16 cellular contexts compared by ENCODE assay signal in genomic region chr17:50691550-50692447, GRCh38. TPM values are rescaled to one million over a fixed set of nuclear protein-coding genes. Genes with fewer than 3 reads are reported as not detected.
DNase-seq lines count a peak whose midpoint lies in the region; ATAC-seq, FAIRE-seq and TF ChIP-seq lines count a peak whose summit lies in the region.
"Had no signal": no experiment of that assay in that cellular context is flagged by ENCODE, and none has a peak within 500 bp of the region (broad histone marks: within the 10 kb centered on the region; RNA-seq: fewer than 3 reads in every experiment).

No MANE protein-coding gene starts in this region.

- H3K4me3 ChIP-seq in GM23338 (no peak overlapping the region), esophagus squamous epithelium (no peak overlapping the region), pancreas (no peak overlapping the region), MM.1S (ENCODE audit: low read length) (no peak overlapping the region)

- peaks cover 2% of the 10 kb centered on the region for H3K27me3 Mint-ChIP-seq in GM23338 (ENCODE audit: insufficient read depth, low read depth, poor library complexity)
- H3K27me3 Mint-ChIP-seq: activated CD4-positive, alpha-beta memory T cell treated with anti-CD3 and anti-CD28 coated beads for 36 hours had no signal

- no peaks in the 10 kb centered on the region for H3K27me3 ChIP-seq in GM23338 (ENCODE audit: insufficient read depth)
- H3K27me3 ChIP-seq in esophagus squamous epithelium = no peaks in the 10 kb centered on the region
- H3K27me3 ChIP-seq in pancreas = no peaks in the 10 kb centered on the region
- no peaks in the 10 kb centered on the region for H3K27me3 ChIP-seq in MM.1S (replicated peaks; ENCODE audit: insufficient read depth, low read length)

- H3K36me3 Mint-ChIP-seq in GM23338 (ENCODE audit: low read depth) = peaks cover 39% of the 10 kb centered on the region

- FAIRE-seq in pancreas (lab: Jason Lieb, UNC) = no peak
- FAIRE-seq: D721Med had no signal

- no peaks in the 10 kb centered on the region for H3K79me2 ChIP-seq in GM23338 (replicated peaks; ENCODE audit: insufficient read depth)
- peaks cover 14% of the 10 kb centered on the region for H3K79me2 ChIP-seq in MM.1S (ENCODE audit: low read length)

- TF ChIP-seq POLR2A in esophagus squamous epithelium (IDR thresholded peaks at IDR 0.05) = no peak

- H3K4me1 ChIP-seq in GM23338 (ENCODE audit: insufficient read depth) (no peaks in the 10 kb centered on the region; the same call in none of the 2 replicates), esophagus squamous epithelium (peaks cover 17 to 72% (median 31%) of the 10 kb centered on the region in 3 donors), pancreas (peaks cover 70 to 82% (median 75%) of the 10 kb centered on the region in 3 donors), MM.1S (ENCODE audit: low read length) (peaks cover 23% of the 10 kb centered on the region)

- H3K27ac Mint-ChIP-seq in GM23338 = no peak overlapping the region
- H3K27ac Mint-ChIP-seq: activated CD4-positive, alpha-beta memory T cell treated with anti-CD3 and anti-CD28 coated beads for 36 hours had no signal

- H3K4me2 ChIP-seq in GM23338 = no peak overlapping the region
- H3K4me2 ChIP-seq in MM.1S (ENCODE audit: low read depth, low read length) = no peak overlapping the region

- intact Hi-C loops in esophagus squamous epithelium (cut with DNase I) = no loop called here
- intact Hi-C loops in pancreas (cut with DNase I) = loop anchor here in 2 of 3 donors (2.0 to 5.0 kb wide), 3 partner anchors 55 to 144 kb away; partner anchors contain the start of genes ABCC3 (in 1 of the 2) and SPATA20 (in 1 of the 2)

- H3K36me3 ChIP-seq in GM23338 (ENCODE audit: insufficient read depth) (peaks cover 14% of the 10 kb centered on the region), esophagus squamous epithelium (peaks cover 0 to 50% (median 15%) of the 10 kb centered on the region in 3 donors), pancreas (peaks cover 0 to 17% (median 13%) of the 10 kb centered on the region in 3 donors), MM.1S (replicated peaks; ENCODE audit: insufficient read depth, low read length) (peaks cover 15% of the 10 kb centered on the region)

- TF ChIP-seq CTCF in GM23338 (conservative IDR thresholded peaks at IDR 0.05; ENCODE audit: low read depth in 2 of 2) = no peak
- no peak for TF ChIP-seq CTCF in esophagus squamous epithelium (IDR thresholded peaks at IDR 0.05)
- no peak for TF ChIP-seq CTCF in pancreas (IDR thresholded peaks at IDR 0.05)
- TF ChIP-seq CTCF in MM.1S (IDR thresholded peaks at IDR 0.05; ENCODE audit: low read length) = no peak

- no peaks in the 10 kb centered on the region for H3K9me3 Mint-ChIP-seq in GM23338
- H3K9me3 Mint-ChIP-seq: activated CD4-positive, alpha-beta memory T cell treated with anti-CD3 and anti-CD28 coated beads for 36 hours had no signal

- H3K4me3 Mint-ChIP-seq in GM23338 = no peak overlapping the region
- H3K4me3 Mint-ChIP-seq: activated CD4-positive, alpha-beta memory T cell treated with anti-CD3 and anti-CD28 coated beads for 36 hours had no signal

- peaks cover 25% of the 10 kb centered on the region for H3K4me1 Mint-ChIP-seq in GM23338

- H2AFZ ChIP-seq in GM23338 (no peak overlapping the region), MM.1S (ENCODE audit: low read length) (no peak overlapping the region)

- H4K20me1 ChIP-seq in GM23338 (replicated peaks; ENCODE audit: insufficient read depth) = peaks cover 3% of the 10 kb centered on the region; the same call in 1 of the 2 replicates
- no peaks in the 10 kb centered on the region for H4K20me1 ChIP-seq in MM.1S (ENCODE audit: insufficient read depth, low read length)

- H3F3A ChIP-seq in GM23338 (replicated peaks; ENCODE audit: low read depth) (peaks cover 15% of the 10 kb centered on the region; the same call in 1 of the 2 replicates), MM.1S (ENCODE audit: insufficient read depth, low read length) (peaks cover 17% of the 10 kb centered on the region)

- 0 out of 2 replicates have a peak overlapping the region, but pooled peaks have one; percentile 20 for H3K27ac ChIP-seq in GM23338 (ENCODE audit: low read depth)
- peak overlapping the region in 3 of 4 donors; percentile 7 to 21 (median 16) for H3K27ac ChIP-seq in esophagus squamous epithelium
- peak overlapping the region; percentile 22 to 90 (median 76) for H3K27ac ChIP-seq in pancreas
- H3K27ac ChIP-seq in MM.1S (ENCODE audit: low read length) = no peak overlapping the region

- WGBS in esophagus squamous epithelium, 2 donors = 39 to 56% methylated on average over 5 to 6 of the region's 6 CpGs
- 9 to 18% methylated on average over 6 of the region's 6 CpGs for WGBS in pancreas, 2 donors

- H3K9ac ChIP-seq in MM.1S (ENCODE audit: low read length) = no peak overlapping the region

- H3K9me3 ChIP-seq in esophagus squamous epithelium (no peaks in the 10 kb centered on the region), pancreas (no peaks in the 10 kb centered on the region), MM.1S (replicated peaks; ENCODE audit: insufficient read depth, low read length) (no peaks in the 10 kb centered on the region)

- no peak for ATAC-seq in GM23338
- peak; percentile 62 to 75 (median 65) for ATAC-seq in pancreas
- no peak for ATAC-seq in GM18907 (IDR thresholded peaks at IDR 0.05; ENCODE audit: unreplicated experiment)
- no peak for ATAC-seq in HG03095 (IDR thresholded peaks at IDR 0.05; ENCODE audit: unreplicated experiment)

- no peak for DNase-seq in GM23338 (ENCODE audit: low spot score)
- DNase-seq in NCI-H2196 (lab: John Stamatoyannopoulos, UW; ENCODE audit: unreplicated experiment) = peak; percentile 65
- no peak for DNase-seq in esophagus squamous epithelium (lab: John Stamatoyannopoulos, UW)
- DNase-seq in pancreas = peak in 4 of 6 donors; percentile 70 to 87 (median 84)
- no peak for DNase-seq in MM.1S
- DNase-seq in GM19238 (ENCODE audit: insufficient read length, low spot score) = no peak
- DNase-seq: activated CD4-positive, alpha-beta memory T cell treated with anti-CD3 and anti-CD28 coated beads for 36 hours; activated naive CD4-positive, alpha-beta T cell treated with anti-CD3 and anti-CD28 coated beads, Interleukin-2, amount 50 U/mL, for 16 hours; HCEC 1CT; midbrain; NCI-H774; stimulated activated CD8-positive, alpha-beta memory T cell treated with anti-CD3 and anti-CD28 coated beads, Interleukin-4, amount 100 ng/mL, for 48 hours; T-helper 1 cell had no signal

- H3K9me2 ChIP-seq in GM23338 (ENCODE audit: insufficient read depth) (no peaks in the 10 kb centered on the region), MM.1S (replicated peaks; ENCODE audit: insufficient read depth, low read length) (no peaks in the 10 kb centered on the region)

TF ChIP-seq in GM23338, 12 proteins besides CTCF, POLR2A, EP300 and RAD21 (continues in another document):
- TF ChIP-seq REST (IDR thresholded peaks at IDR 0.05; ENCODE audit: unreplicated experiment) (no peak), JUNB (IDR thresholded peaks at IDR 0.05; ENCODE audit: unreplicated experiment) (no peak), NANOG (IDR thresholded peaks at IDR 0.05; ENCODE audit: borderline replicate concordance) (no peak), EZH2phosphoT487 (IDR thresholded peaks at IDR 0.05; ENCODE audit: unreplicated experiment) (no peak), POLR2AphosphoS5 (IDR thresholded peaks at IDR 0.05; ENCODE audit: low read depth) (no peak), EZH2 (IDR thresholded peaks at IDR 0.05; ENCODE audit: low read depth, unreplicated experiment) (no peak)

RNA-seq across cellular contexts. Expression of gene ANKRD40, which starts 15.9 kb away (rescaled TPM):
- total RNA-seq in GM23338 (2014; rRNA removed; shearing (Covaris generic)) = 35.5 and 42.1 TPM in 2 replicates
- polyA plus RNA-seq in GM23338 (2016; fragmentation: Nextera tagmentation; extraction: Ambion mirVana) = 19.0 and 19.8 TPM in 2 replicates
- 10 to 100 TPM; 10.7 to 34.9 (median 17.9) TPM for total RNA-seq in esophagus squamous epithelium
- total RNA-seq in pancreas = 10 to 100 TPM; 15.1 to 23.5 (median 17.3) TPM
- 10 to 100 TPM; 10.3 to 10.9 TPM for polyA plus RNA-seq in pancreas

RNA-seq across cellular contexts. Expression of gene LUC7L3, which starts 27.6 kb away (rescaled TPM):
- 58.0 and 69.3 TPM in 2 replicates for total RNA-seq in GM23338 (2014; rRNA removed; shearing (Covaris generic))
- polyA plus RNA-seq in GM23338 (2016; fragmentation: Nextera tagmentation; extraction: Ambion mirVana) (369 and 501 TPM in 2 replicates), pancreas (100 to 1,000 TPM in 1 of 2 donors, 10 to 100 TPM in 1; 87.4 to 210 TPM)
- total RNA-seq in esophagus squamous epithelium (10 to 100 TPM; 18.0 to 95.2 (median 31.5) TPM), pancreas (10 to 100 TPM; 42.7 to 88.1 (median 59.3) TPM)

RNA-seq across cellular contexts. Expression of gene ABCC3, which starts 57.1 kb away (rescaled TPM):
- total RNA-seq in GM23338 (2014; rRNA removed; shearing (Covaris generic)) = 0.27 TPM in 1 of 2 replicates, not detected in the other
- not detected in 2 replicates for polyA plus RNA-seq in GM23338 (2016; fragmentation: Nextera tagmentation; extraction: Ambion mirVana)
- total RNA-seq in esophagus squamous epithelium = 10 to 100 TPM; 19.6 to 93.7 (median 34.1) TPM
- 100 to 1,000 TPM in 1 of 6 donors, 10 to 100 TPM in 5; 47.2 to 103 (median 83.4) TPM for total RNA-seq in pancreas
- 100 to 1,000 TPM; 163 to 209 TPM for polyA plus RNA-seq in pancreas
- total RNA-seq: activated CD4-positive, alpha-beta memory T cell treated with anti-CD3 and anti-CD28 coated beads for 36 hours had no signal

Comparison
In these comparisons a context has a peak if more than half of its experiments do, and no peak if none do; other contexts are left out.
1. ATAC-seq: peak in pancreas (4 of 4); none in GM23338 (single experiment), GM18907 (single experiment) and HG03095 (single experiment).
2. DNase-seq: peak in NCI-H2196 (single experiment) and pancreas (4 of 6); none in GM23338 (single experiment), esophagus squamous epithelium (single experiment), MM.1S (single experiment) and GM19238 (single experiment).
3. RNA of gene ABCC3, which starts 57.1 kb away (total RNA-seq): 47.2 to 103 TPM in pancreas and 19.6 to 93.7 TPM in esophagus squamous epithelium; 0.27 TPM in GM23338; every median in the first group is over 10 times any median in the second.